ENCODE assay signal across 18 cellular contexts in genomic region chr19:20313894-20314293, GRCh38.
"Had no signal": no experiment of that assay in that cellular context is flagged by ENCODE, and none has a peak within 500 bp of the region (broad histone marks: within the 10 kb centered on the region; RNA-seq: fewer than 3 reads in every experiment).

No MANE protein-coding gene starts in this region.

- H3K4me2 ChIP-seq: neural progenitor cell had no signal

- H3K4me1 ChIP-seq: foreskin keratinocyte, heart right ventricle, neural progenitor cell, suprapubic skin had no signal

- H3K9me3 ChIP-seq: pancreas, thyroid gland had no signal

- H3K27me3 ChIP-seq: foreskin keratinocyte, heart right ventricle, neural progenitor cell, pancreas, stomach, suprapubic skin, thyroid gland had no signal

- H2AFZ ChIP-seq: neural progenitor cell had no signal

- DNase-seq: erythroblast; foreskin keratinocyte; heart right ventricle; hypothalamus; islet precursor cell; natural killer cell; nucleus accumbens; pancreas; right cardiac atrium; small intestine; stimulated activated CD4-positive, alpha-beta T cell treated with anti-CD3 and anti-CD28 coated beads, Interleukin-12 subunit alpha, Interleukin-12 subunit beta, amount 100 ng/mL, for 4 hours; stimulated activated naive CD4-positive, alpha-beta T cell; stomach; thyroid gland had no signal

- H3K9ac ChIP-seq: neural progenitor cell had no signal

- H3K36me3 ChIP-seq: heart right ventricle, neural progenitor cell, pancreas, stomach, suprapubic skin, thyroid gland had no signal

- H3K4me3 ChIP-seq: heart right ventricle, neural progenitor cell, pancreas, stomach, suprapubic skin, thyroid gland had no signal

- FAIRE-seq: endothelial cell of umbilical vein, pancreas, urothelium cell line had no signal

- H3K27ac ChIP-seq: foreskin keratinocyte, heart right ventricle, neural progenitor cell, pancreas, stomach, suprapubic skin, thyroid gland had no signal
